ENCODE assay signal across 8 cellular contexts in the genomic region with DNA sequence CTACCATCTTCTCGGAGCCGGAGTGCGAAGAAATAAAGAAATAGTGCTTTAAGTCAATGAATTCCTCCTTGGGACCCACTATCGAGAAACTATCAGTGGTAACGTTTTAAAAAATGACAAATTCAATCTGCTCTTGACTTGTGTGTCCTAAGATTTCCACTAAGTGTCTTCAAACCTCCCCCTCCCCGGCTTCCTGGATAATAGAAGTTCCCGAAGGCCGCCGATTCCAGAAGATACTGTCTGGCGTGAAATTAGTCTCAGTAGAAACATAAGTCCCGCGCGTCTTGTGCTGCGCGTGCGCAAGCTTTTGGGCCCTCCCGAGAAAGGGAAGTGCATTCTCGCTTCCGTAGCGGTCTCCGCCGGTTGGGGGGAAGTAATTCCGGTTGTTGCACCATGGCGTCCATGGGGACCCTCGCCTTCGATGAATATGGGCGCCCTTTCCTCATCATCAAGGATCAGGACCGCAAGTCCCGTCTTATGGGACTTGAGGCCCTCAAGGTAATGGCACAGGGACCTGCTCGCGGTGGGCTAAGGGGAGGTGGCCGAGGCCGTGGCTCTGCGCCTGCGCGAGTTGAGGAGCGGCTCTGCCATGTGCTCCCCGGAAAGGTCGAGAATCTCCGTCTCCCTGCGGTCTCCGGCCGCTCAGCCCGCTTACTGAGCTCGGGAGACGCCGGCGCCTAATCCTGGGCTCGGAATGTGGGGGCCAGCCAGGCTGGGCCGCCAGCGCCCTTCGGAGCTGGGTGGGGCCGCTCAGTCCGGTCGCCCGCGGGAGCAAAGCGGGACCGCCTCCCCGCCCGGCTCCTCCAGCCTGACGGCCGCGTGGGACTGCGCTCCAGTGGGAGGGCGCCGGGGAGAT. TPM values are rescaled to one million over a fixed set of nuclear protein-coding genes. Genes with fewer than 3 reads are reported as not detected.
DNase-seq lines count a peak whose midpoint lies in the region; ATAC-seq and FAIRE-seq lines count a peak whose summit lies in the region.

A gene (plus strand): TSS at position 333 of the 856 bp plus-strand sequence. CDS start 61 bp downstream, at position 394.

- peak within 1 kb of the TSS; percentile 22 for H4K5ac ChIP-seq in mesendoderm (ENCODE audit: low read length)

- H3K4me3 ChIP-seq in endocrine pancreas (ENCODE audit: control insufficient read depth, insufficient read depth, low read length) (peak within 1 kb of the TSS; percentile 96), mesendoderm (ENCODE audit: low read length) (peak within 1 kb of the TSS; percentile 100)

- peak within 1 kb of the TSS; percentile 99 for H3K23ac ChIP-seq in mesendoderm (ENCODE audit: low read length)

- H3K4me1 ChIP-seq in endocrine pancreas (ENCODE audit: control insufficient read depth, insufficient read depth, low read length), result peaks cover 5% of the 10 kb centered on the region
- H3K4me1 ChIP-seq in mesendoderm (ENCODE audit: control insufficient read depth, low read depth, low read length), result peaks cover 4% of the 10 kb centered on the region

- no CpG with 5 or more reads among the region's 67 CpGs for WGBS in mesendoderm (ENCODE audit: extremely low coverage, insufficient coverage, low lambda C conversion rate)

- DNase-seq in COLO829 (ENCODE audit: low spot score) (peak; percentile 95), HTR-8/SVneo (ENCODE audit: insufficient read length, low spot score) (peak; percentile 99), NOMO-1 treated with dmso at 0.1 percent for 144 hours (lab: John Stamatoyannopoulos, UW; ENCODE audit: unreplicated experiment) (peak; percentile 100), mesendoderm (peak; percentile 99)
- peak; percentile 94 for DNase-seq in activated CD8-positive, alpha-beta memory T cell treated with anti-CD3 and anti-CD28 coated beads, Interleukin-2, amount 10 ng/mL, durations not matched to agents 7 days and 5 days
- peak; percentile 80 for DNase-seq in stimulated activated CD8-positive, alpha-beta memory T cell treated with anti-CD3 and anti-CD28 coated beads, Interleukin-15, amount 100 ng/mL, for 1 hour (ENCODE audit: low read depth)

- H4K8ac ChIP-seq in mesendoderm (ENCODE audit: low read depth, low read length), result no peak within 1 kb of the TSS

- no peaks in the 10 kb centered on the region for H3K9me3 Mint-ChIP-seq in activated CD8-positive, alpha-beta memory T cell treated with anti-CD3 and anti-CD28 coated beads, Interleukin-2, amount 10 ng/mL, durations not matched to agents 7 days and 5 days (ENCODE audit: low read depth)

- H3K79me2 ChIP-seq in mesendoderm (ENCODE audit: control insufficient read depth, insufficient read depth, low read length), result peaks cover 47% of the 10 kb centered on the region

- peak within 1 kb of the TSS; percentile 100 for H3K4ac ChIP-seq in mesendoderm (ENCODE audit: low read depth, low read length)

- H3K18ac ChIP-seq in mesendoderm (ENCODE audit: low read length), result peak within 1 kb of the TSS; percentile 98

- peak within 1 kb of the TSS; percentile 67 for H2BK120ac ChIP-seq in mesendoderm (ENCODE audit: low read depth, low read length)

- H3K27ac Mint-ChIP-seq in activated CD8-positive, alpha-beta memory T cell treated with anti-CD3 and anti-CD28 coated beads, Interleukin-2, amount 10 ng/mL, durations not matched to agents 7 days and 5 days, result peak within 1 kb of the TSS; percentile 99

- H3K36me3 Mint-ChIP-seq in activated CD8-positive, alpha-beta memory T cell treated with anti-CD3 and anti-CD28 coated beads, Interleukin-2, amount 10 ng/mL, durations not matched to agents 7 days and 5 days, result peaks cover 27% of the 10 kb centered on the region

- H3K27me3 Mint-ChIP-seq in activated CD8-positive, alpha-beta memory T cell treated with anti-CD3 and anti-CD28 coated beads, Interleukin-2, amount 10 ng/mL, durations not matched to agents 7 days and 5 days, result no peaks in the 10 kb centered on the region

- CTCF ChIA-PET in activated CD8-positive, alpha-beta memory T cell treated with anti-CD3 and anti-CD28 coated beads, Interleukin-2, amount 10 ng/mL, durations not matched to agents 7 days and 5 days (lab: Charles Lee), result interaction anchor here (1.1 to 2.1 kb wide), 5 partner anchors 34 to 377 kb away, joined by 3 to 5 read pairs (median 4); a partner anchor contains a TSS

- H3K27me3 ChIP-seq in endocrine pancreas (ENCODE audit: control insufficient read depth, insufficient read depth, low read length) (no peaks in the 10 kb centered on the region), mesendoderm (ENCODE audit: insufficient read depth, low read length, poor library complexity) (no peaks in the 10 kb centered on the region)

- peak; percentile 85 for FAIRE-seq in HTR-8/SVneo (lab: Jason Lieb, UNC)

- peak within 1 kb of the TSS; percentile 94 for H3K4me3 Mint-ChIP-seq in activated CD8-positive, alpha-beta memory T cell treated with anti-CD3 and anti-CD28 coated beads, Interleukin-2, amount 10 ng/mL, durations not matched to agents 7 days and 5 days

- no peaks in the 10 kb centered on the region for H3K9me3 ChIP-seq in endocrine pancreas (ENCODE audit: control insufficient read depth, low read length)

- H3K79me1 ChIP-seq in mesendoderm (ENCODE audit: low read length), result peaks cover 4% of the 10 kb centered on the region

- peak within 1 kb of the TSS; percentile 94 for H3K56ac ChIP-seq in mesendoderm (ENCODE audit: low read length)

- H3K36me3 ChIP-seq in endocrine pancreas (ENCODE audit: control insufficient read depth, insufficient read depth, low read length), result no peaks in the 10 kb centered on the region
- peaks cover 2% of the 10 kb centered on the region for H3K36me3 ChIP-seq in mesendoderm (ENCODE audit: control insufficient read depth, insufficient read depth, low read length)

- H3K4me1 Mint-ChIP-seq in activated CD8-positive, alpha-beta memory T cell treated with anti-CD3 and anti-CD28 coated beads, Interleukin-2, amount 10 ng/mL, durations not matched to agents 7 days and 5 days, result peaks cover 55% of the 10 kb centered on the region

- ATAC-seq in GM21367 (IDR thresholded peaks at IDR 0.05; ENCODE audit: unreplicated experiment), result peak; percentile 76
- ATAC-seq in activated CD8-positive, alpha-beta memory T cell treated with anti-CD3 and anti-CD28 coated beads, Interleukin-2, amount 10 ng/mL, durations not matched to agents 7 days and 5 days, result peak; percentile 85

- peak within 1 kb of the TSS; percentile 96 for H2AK5ac ChIP-seq in mesendoderm (ENCODE audit: low read length)

- H2BK5ac ChIP-seq in mesendoderm (ENCODE audit: low read length), result peak within 1 kb of the TSS; percentile 39

- H3K27ac ChIP-seq in mesendoderm (ENCODE audit: low read depth, low read length), result peak within 1 kb of the TSS; percentile 20

- H2BK15ac ChIP-seq in mesendoderm (replicated peaks; ENCODE audit: low read depth), result no peak within 1 kb of the TSS

- peak within 1 kb of the TSS; percentile 93 for H3K9ac ChIP-seq in endocrine pancreas (ENCODE audit: control insufficient read depth, insufficient read depth, low read length)
- H3K9ac ChIP-seq in mesendoderm (ENCODE audit: low read length), result peak within 1 kb of the TSS; percentile 89

- H3K4me2 ChIP-seq in mesendoderm (ENCODE audit: low read length), result peak within 1 kb of the TSS; percentile 95

RNA-seq across cellular contexts. Expression of the gene that starts here (rescaled TPM):
- 100 to 1,000 TPM; 270 to 342 TPM for total RNA-seq in activated CD8-positive, alpha-beta memory T cell treated with anti-CD3 and anti-CD28 coated beads, Interleukin-2, amount 10 ng/mL, durations not matched to agents 7 days and 5 days
- polyA plus RNA-seq in mesendoderm (2013, experiment 1 of 2), result 405 TPM
- polyA plus RNA-seq in mesendoderm (2013, experiment 2 of 2), result 399 TPM

Comparison
In these comparisons a context has a peak if more than half of its experiments do, and no peak if none do; other contexts are left out.
1. Peak in every context shown above with its lines: DNase-seq, ATAC-seq, H3K4me3 ChIP-seq and H3K27ac ChIP-seq.